5 cellular contexts compared by ENCODE assay signal in the genomic region with DNA sequence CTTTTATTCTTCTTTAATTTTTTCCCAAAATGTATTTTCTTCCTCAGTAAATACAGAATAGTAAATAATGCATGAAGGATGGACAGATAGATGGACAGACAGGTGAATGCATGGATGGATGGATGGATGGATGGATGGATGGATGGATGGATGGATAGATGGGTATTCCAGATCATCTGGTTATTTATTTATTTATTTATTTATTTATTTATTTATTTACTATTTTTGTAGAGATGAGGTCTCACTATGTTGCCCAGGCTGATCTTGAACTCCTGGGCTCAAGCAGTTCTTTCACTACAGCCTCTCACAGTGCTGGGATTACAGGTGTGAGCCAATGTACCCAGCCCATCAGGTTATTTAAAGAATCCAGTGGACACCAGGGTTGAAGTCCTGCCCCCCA. TPM values are rescaled to one million over a fixed set of nuclear protein-coding genes. Genes with fewer than 3 reads are reported as not detected.
"Had no signal": no experiment of that assay in that cellular context is flagged by ENCODE, and none has a peak within 500 bp of the region (broad histone marks: within the 10 kb centered on the region; RNA-seq: fewer than 3 reads in every experiment).

No MANE protein-coding gene starts in this region.

RNA-seq across cellular contexts. Expression of gene CNGB1, which starts 53.0 kb away (rescaled TPM):
- total RNA-seq: GM23248, GM23338, H1, H7, H9 had no signal
- polyA plus RNA-seq: GM23248, GM23338, H1 had no signal
